Comparison of ENCODE assay signal across 8 cellular contexts in the genomic region with DNA sequence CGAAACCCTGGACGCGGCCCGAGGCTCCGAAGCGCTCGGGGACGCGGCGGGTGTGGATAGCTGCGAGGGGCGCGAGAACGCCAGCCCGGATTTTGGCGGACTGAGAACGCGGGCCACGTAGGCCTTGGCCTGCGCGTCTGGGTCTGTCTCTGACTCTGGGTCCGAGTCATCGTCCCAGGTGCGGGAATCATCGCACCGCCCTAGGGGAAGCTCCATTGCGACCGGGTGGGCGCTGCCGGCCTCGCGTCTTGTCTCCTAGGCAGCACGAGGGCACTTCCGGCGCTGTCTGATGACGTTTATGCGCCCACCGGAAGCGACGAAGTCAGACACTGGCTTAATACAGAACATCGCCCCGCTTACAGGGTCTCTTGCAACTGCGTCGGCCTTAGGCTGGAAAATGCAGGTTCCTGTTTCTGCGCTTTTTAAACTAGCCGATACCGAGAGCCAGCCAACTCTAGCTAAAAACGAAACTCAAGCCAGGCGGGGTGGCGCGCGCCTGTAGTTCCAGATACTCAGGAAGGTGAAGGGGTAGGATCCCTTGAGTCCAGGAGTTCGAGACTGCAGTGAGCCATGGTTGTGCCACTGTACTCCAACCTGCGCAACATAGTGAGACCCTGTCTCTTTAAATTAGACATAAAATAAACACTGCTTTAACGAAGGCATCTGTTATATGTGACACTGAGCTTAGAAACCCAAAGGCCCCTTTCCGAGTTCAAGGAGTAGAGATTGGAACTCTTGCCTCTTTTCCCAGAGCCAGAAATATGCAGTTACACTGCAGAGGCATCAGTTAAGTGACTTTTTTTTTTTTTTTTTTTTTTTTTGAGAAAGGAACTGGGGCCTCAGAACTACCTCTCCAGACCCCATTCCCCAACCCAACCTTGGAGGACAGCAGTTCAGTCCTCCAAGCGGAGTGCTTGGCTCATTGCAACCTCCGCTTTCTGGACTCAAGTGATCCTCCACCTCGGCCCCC. TPM values are rescaled to one million over a fixed set of nuclear protein-coding genes. Genes with fewer than 3 reads are reported as not detected.
A peak's percentile ranks its signal among the peaks of the same experiment; 100 is the strongest.
DNase-seq lines count a peak whose midpoint lies in the region; ATAC-seq, FAIRE-seq and TF ChIP-seq lines count a peak whose summit lies in the region.

A gene (minus strand): TSS at position 266 of the 970 bp plus-strand sequence. CDS start 50 bp downstream, at position 216.

- H3K36me3 ChIP-seq in mammary epithelial cell (ENCODE audit: insufficient read depth, low read length) (peaks cover 8% of the 10 kb centered on the region), small intestine (ENCODE audit: control insufficient read depth in 2 of 2, insufficient read depth in 2 of 2, low read length in 2 of 2) (peaks cover 0 to 7% of the 10 kb centered on the region in 2 donors)

- DNase-seq in 8988T: peak; percentile 92
- peak; percentile 89 for DNase-seq in NCI-H2227 treated with DMSO at 0.1 percent for 48 hours (lab: John Stamatoyannopoulos, UW)
- peak; percentile 98 for DNase-seq in WTC11 (ENCODE audit: low spot score)
- DNase-seq in mammary epithelial cell: peak; percentile 88
- DNase-seq in iPS-NIHi7 (ENCODE audit: extremely low spot score): peak; percentile 98
- peak; percentile 90 for DNase-seq in small intestine

- BruUV-seq in mammary epithelial cell (replicated peaks; lab: Mats Ljungman, UMichigan): TSS peak; percentile 85

- H3K27me3 ChIP-seq in mammary epithelial cell (ENCODE audit: insufficient read depth, low read length) (no peaks in the 10 kb centered on the region), small intestine (ENCODE audit: control insufficient read depth in 2 of 2, insufficient read depth in 2 of 2, low read length in 2 of 2) (no peaks in the 10 kb centered on the region)

- CTCF ChIA-PET in WTC11 (lab: Charles Lee) (interaction anchor here (0.6 to 1.9 kb wide), 9 partner anchors 12 to 281 kb away, joined by 3 to 10 read pairs (median 4); no protein-coding TSS in a partner anchor), mammary epithelial cell (lab: Charles Lee; ENCODE audit: low non-redundant PET) (no interaction called here)

- peaks cover 22% of the 10 kb centered on the region for H3K79me2 ChIP-seq in mammary epithelial cell (ENCODE audit: insufficient read depth, low read length)

- H3K4me3 ChIP-seq in mammary epithelial cell (replicated peaks in 1 of 3; ENCODE audit: insufficient read depth in 1 of 3, low read depth in 2 of 3, low read length in 3 of 3) (peak within 1 kb of the TSS; percentile 64 to 94 (median 68)), small intestine (ENCODE audit: low read depth in 1 of 2, low read length in 2 of 2) (peak within 1 kb of the TSS; percentile 60 to 74)

- in situ Hi-C loops in mammary epithelial cell (cut with MboI; ENCODE audit: low sequenced_read_pairs in 2 of 2): no loop called here

- H3K27ac Mint-ChIP-seq in WTC11: peak within 1 kb of the TSS; percentile 99

- H3K4me3 Mint-ChIP-seq in WTC11: peak within 1 kb of the TSS; percentile 90

- peaks cover 19% of the 10 kb centered on the region for H3K36me3 Mint-ChIP-seq in WTC11

- POLR2A ChIA-PET in WTC11 (lab: Charles Lee): interaction anchor here (0.7 to 2.1 kb wide), 5 partner anchors 15 to 61 kb away, joined by 3 to 13 read pairs (median 4); a partner anchor contains a TSS

- peak; percentile 67 for ATAC-seq in GM18858 (IDR thresholded peaks at IDR 0.05; ENCODE audit: unreplicated experiment)
- peak; percentile 62 for ATAC-seq in HG03139 (IDR thresholded peaks at IDR 0.05; ENCODE audit: unreplicated experiment)
- ATAC-seq in WTC11: peak; percentile 83

- no peaks in the 10 kb centered on the region for H4K20me1 ChIP-seq in mammary epithelial cell (ENCODE audit: insufficient read depth, low read length)

- no peak for TF ChIP-seq CTCF in WTC11 (IDR thresholded peaks at IDR 0.05)
- no peak for TF ChIP-seq CTCF in mammary epithelial cell (conservative IDR thresholded peaks at IDR 0.05 in 1 of 2, IDR thresholded peaks at IDR 0.05 in 1 of 2; ENCODE audit: extremely low read depth in 1 of 2, insufficient read depth in 1 of 2, low read depth in 1 of 2, low read length in 2 of 2)

- no peaks in the 10 kb centered on the region for H3K27me3 Mint-ChIP-seq in WTC11 (ENCODE audit: low read depth)

- H3K9me3 Mint-ChIP-seq in WTC11: no peaks in the 10 kb centered on the region

- H3K4me1 ChIP-seq in mammary epithelial cell (ENCODE audit: insufficient read depth, low read length): peaks cover 9% of the 10 kb centered on the region
- H3K4me1 ChIP-seq in small intestine (ENCODE audit: control insufficient read depth in 2 of 2, insufficient read depth in 1 of 2, low read depth in 1 of 2, low read length in 1 of 2): peaks cover 0 to 3% of the 10 kb centered on the region in 2 donors

- H3K4me1 Mint-ChIP-seq in WTC11: peaks cover 3% of the 10 kb centered on the region

- intact Hi-C loops in mammary epithelial cell (cut with micrococcal nuclease): no loop called here

- H3K27ac ChIP-seq in mammary epithelial cell (ENCODE audit: insufficient read depth, low read depth, low read length) (peak within 1 kb of the TSS; percentile 58), small intestine (ENCODE audit: low read depth in 1 of 2, low read length in 1 of 2) (peak within 1 kb of the TSS; percentile 74 to 95)

- FAIRE-seq in small intestine (lab: Jason Lieb, UNC): no peak

- H3K9me3 ChIP-seq in mammary epithelial cell (replicated peaks; ENCODE audit: insufficient read depth, low read length) (no peaks in the 10 kb centered on the region), small intestine (ENCODE audit: control insufficient read depth, low read depth) (no peaks in the 10 kb centered on the region)

- H3K4me2 ChIP-seq in mammary epithelial cell (ENCODE audit: insufficient read depth, low read depth, low read length): peak within 1 kb of the TSS; percentile 93

- H2AFZ ChIP-seq in mammary epithelial cell (ENCODE audit: low read depth, low read length): peak within 1 kb of the TSS; percentile 94

- dilution Hi-C loops in mammary epithelial cell (cut with HindIII; ENCODE audit: low sequenced_read_pairs): loop anchor here (5.0 to 10.0 kb wide), 2 partner anchors 48 to 141 kb away; a partner anchor contains a TSS

- WGBS in mammary epithelial cell (ENCODE audit: low coverage, missing lambda C conversion rate): 8% methylated on average over 41 of the region's 59 CpGs
- WGBS in small intestine, 3 donors: 5 to 6% (median 6%) methylated on average over 59 of the region's 59 CpGs

- H3K9ac ChIP-seq in mammary epithelial cell (ENCODE audit: insufficient read depth, low read length): peak within 1 kb of the TSS; percentile 75

TF ChIP-seq in WTC11, 78 proteins besides CTCF, POLR2A, EP300 and RAD21 (continues in another document):
- TF ChIP-seq, protein P1, sequence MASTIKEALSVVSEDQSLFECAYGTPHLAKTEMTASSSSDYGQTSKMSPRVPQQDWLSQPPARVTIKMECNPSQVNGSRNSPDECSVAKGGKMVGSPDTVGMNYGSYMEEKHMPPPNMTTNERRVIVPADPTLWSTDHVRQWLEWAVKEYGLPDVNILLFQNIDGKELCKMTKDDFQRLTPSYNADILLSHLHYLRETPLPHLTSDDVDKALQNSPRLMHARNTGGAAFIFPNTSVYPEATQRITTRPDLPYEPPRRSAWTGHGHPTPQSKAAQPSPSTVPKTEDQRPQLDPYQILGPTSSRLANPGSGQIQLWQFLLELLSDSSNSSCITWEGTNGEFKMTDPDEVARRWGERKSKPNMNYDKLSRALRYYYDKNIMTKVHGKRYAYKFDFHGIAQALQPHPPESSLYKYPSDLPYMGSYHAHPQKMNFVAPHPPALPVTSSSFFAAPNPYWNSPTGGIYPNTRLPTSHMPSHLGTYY (CRISPR knock-in tag; IDR thresholded peaks at IDR 0.05): 0 out of 2 replicates have a peak, but pooled peaks have one; percentile 66
- TF ChIP-seq, protein P2, sequence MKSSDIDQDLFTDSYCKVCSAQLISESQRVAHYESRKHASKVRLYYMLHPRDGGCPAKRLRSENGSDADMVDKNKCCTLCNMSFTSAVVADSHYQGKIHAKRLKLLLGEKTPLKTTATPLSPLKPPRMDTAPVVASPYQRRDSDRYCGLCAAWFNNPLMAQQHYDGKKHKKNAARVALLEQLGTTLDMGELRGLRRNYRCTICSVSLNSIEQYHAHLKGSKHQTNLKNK (CRISPR knock-in tag; IDR thresholded peaks at IDR 0.05): 0 out of 2 replicates have a peak, but pooled peaks have one; percentile 15
- TF ChIP-seq CREM (CRISPR knock-in tag; IDR thresholded peaks at IDR 0.05): peak; percentile 99
- peak; percentile 64; the same call in 1 of the 2 replicates for TF ChIP-seq RELA (CRISPR knock-in tag; IDR thresholded peaks at IDR 0.05; ENCODE audit: borderline replicate concordance)
- TF ChIP-seq, protein P3, sequence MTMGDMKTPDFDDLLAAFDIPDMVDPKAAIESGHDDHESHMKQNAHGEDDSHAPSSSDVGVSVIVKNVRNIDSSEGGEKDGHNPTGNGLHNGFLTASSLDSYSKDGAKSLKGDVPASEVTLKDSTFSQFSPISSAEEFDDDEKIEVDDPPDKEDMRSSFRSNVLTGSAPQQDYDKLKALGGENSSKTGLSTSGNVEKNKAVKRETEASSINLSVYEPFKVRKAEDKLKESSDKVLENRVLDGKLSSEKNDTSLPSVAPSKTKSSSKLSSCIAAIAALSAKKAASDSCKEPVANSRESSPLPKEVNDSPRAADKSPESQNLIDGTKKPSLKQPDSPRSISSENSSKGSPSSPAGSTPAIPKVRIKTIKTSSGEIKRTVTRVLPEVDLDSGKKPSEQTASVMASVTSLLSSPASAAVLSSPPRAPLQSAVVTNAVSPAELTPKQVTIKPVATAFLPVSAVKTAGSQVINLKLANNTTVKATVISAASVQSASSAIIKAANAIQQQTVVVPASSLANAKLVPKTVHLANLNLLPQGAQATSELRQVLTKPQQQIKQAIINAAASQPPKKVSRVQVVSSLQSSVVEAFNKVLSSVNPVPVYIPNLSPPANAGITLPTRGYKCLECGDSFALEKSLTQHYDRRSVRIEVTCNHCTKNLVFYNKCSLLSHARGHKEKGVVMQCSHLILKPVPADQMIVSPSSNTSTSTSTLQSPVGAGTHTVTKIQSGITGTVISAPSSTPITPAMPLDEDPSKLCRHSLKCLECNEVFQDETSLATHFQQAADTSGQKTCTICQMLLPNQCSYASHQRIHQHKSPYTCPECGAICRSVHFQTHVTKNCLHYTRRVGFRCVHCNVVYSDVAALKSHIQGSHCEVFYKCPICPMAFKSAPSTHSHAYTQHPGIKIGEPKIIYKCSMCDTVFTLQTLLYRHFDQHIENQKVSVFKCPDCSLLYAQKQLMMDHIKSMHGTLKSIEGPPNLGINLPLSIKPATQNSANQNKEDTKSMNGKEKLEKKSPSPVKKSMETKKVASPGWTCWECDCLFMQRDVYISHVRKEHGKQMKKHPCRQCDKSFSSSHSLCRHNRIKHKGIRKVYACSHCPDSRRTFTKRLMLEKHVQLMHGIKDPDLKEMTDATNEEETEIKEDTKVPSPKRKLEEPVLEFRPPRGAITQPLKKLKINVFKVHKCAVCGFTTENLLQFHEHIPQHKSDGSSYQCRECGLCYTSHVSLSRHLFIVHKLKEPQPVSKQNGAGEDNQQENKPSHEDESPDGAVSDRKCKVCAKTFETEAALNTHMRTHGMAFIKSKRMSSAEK (CRISPR knock-in tag; IDR thresholded peaks at IDR 0.05; ENCODE audit: borderline replicate concordance): peak; percentile 79; the same call in 1 of the 2 replicates

RNA-seq across cellular contexts. Expression of the gene that starts here (rescaled TPM):
- total RNA-seq in WTC11 (2021) (13.7 to 16.0 TPM (median 15.2 TPM) in 3 replicates), mammary epithelial cell (10 to 100 TPM; 13.7 to 14.8 TPM)
- polyA plus RNA-seq in mammary epithelial cell (14.4 TPM), small intestine (10 to 100 TPM in 1 of 3 donors, 1 to 10 TPM in 2; 4.5 to 11.8 (median 5.9) TPM)
- 6.5 TPM for polyA minus RNA-seq in mammary epithelial cell

Comparison
In these comparisons a context has a peak if more than half of its experiments do, and no peak if none do; other contexts are left out.
1. Peak in every context shown above with its lines: DNase-seq, ATAC-seq, H3K4me3 ChIP-seq and H3K27ac ChIP-seq.